ENCODE assay signal across 18 cellular contexts in genomic region chr10:118581340-118581739, GRCh38. TPM values are rescaled to one million over a fixed set of nuclear protein-coding genes. Genes with fewer than 3 reads are reported as not detected.
DNase-seq lines count a peak whose midpoint lies in the region; ATAC-seq and TF ChIP-seq lines count a peak whose summit lies in the region.
"Had no signal": no experiment of that assay in that cellular context is flagged by ENCODE, and none has a peak within 500 bp of the region (broad histone marks: within the 10 kb centered on the region; RNA-seq: fewer than 3 reads in every experiment).

No MANE protein-coding gene starts in this region.

- DNase-seq in DMS53 (lab: John Stamatoyannopoulos, UW) (peak; percentile 84), NCI-H146 (lab: John Stamatoyannopoulos, UW) (peak; percentile 21), left colon (no peak), mucosa of descending colon (no peak), AG08396 (ENCODE audit: low spot score) (no peak)
- DNase-seq in stimulated activated effector memory CD8-positive, alpha-beta T cell treated with anti-CD3 and anti-CD28 coated beads, Interleukin-12 subunit alpha, Interleukin-12 subunit beta, amount 100 ng/mL, for 72 hours (ENCODE audit: low spot score in 2 of 2), result no peak
- DNase-seq in activated CD4-positive, alpha-beta T cell treated with anti-CD3 and anti-CD28 coated beads, Interleukin-2, amount 10 ng/mL, durations not matched to agents 24 days and 14 days, result no peak
- DNase-seq: 8988T; Calu3; CD8-positive, alpha-beta T cell; GDM1 had no signal

- TF ChIP-seq CTCF in mucosa of descending colon (IDR thresholded peaks at IDR 0.05), result no peak

- H3K9me3 Mint-ChIP-seq in stimulated activated effector memory CD8-positive, alpha-beta T cell treated with anti-CD3 and anti-CD28 coated beads, Interleukin-12 subunit alpha, Interleukin-12 subunit beta, amount 100 ng/mL, for 72 hours, result no peaks in the 10 kb centered on the region
- no peaks in the 10 kb centered on the region for H3K9me3 Mint-ChIP-seq in activated CD4-positive, alpha-beta T cell treated with anti-CD3 and anti-CD28 coated beads, Interleukin-2, amount 10 ng/mL, durations not matched to agents 24 days and 14 days
- H3K9me3 Mint-ChIP-seq: CD8-positive, alpha-beta T cell had no signal

- no peak overlapping the region for H3K4me3 ChIP-seq in mucosa of descending colon
- H3K4me3 ChIP-seq: BLaER1 treated with 17β-estradiol and CSF1 and Interleukin-3, amounts not matched to agents 10 nM and 100 nM; HAP-1 had no signal

- intact Hi-C loops in left colon (cut with DNase I, micrococcal nuclease) (no loop called here), mucosa of descending colon (cut with DNase I, micrococcal nuclease) (no loop called here)
- intact Hi-C loops in activated CD4-positive, alpha-beta T cell treated with anti-CD3 and anti-CD28 coated beads, Interleukin-2, amount 10 ng/mL, durations not matched to agents 24 days and 14 days (cut with micrococcal nuclease), result no loop called here

- H3K27me3 Mint-ChIP-seq in activated CD4-positive, alpha-beta T cell treated with anti-CD3 and anti-CD28 coated beads, Interleukin-2, amount 10 ng/mL, durations not matched to agents 24 days and 14 days, result peaks cover 13% of the 10 kb centered on the region

- H3K36me3 ChIP-seq in mucosa of descending colon (ENCODE audit: low read depth), result no peaks in the 10 kb centered on the region
- H3K36me3 ChIP-seq: BLaER1 treated with 17β-estradiol and CSF1 and Interleukin-3, amounts not matched to agents 10 nM and 100 nM; HAP-1 had no signal

- no peak overlapping the region for H3K4me3 Mint-ChIP-seq in stimulated activated effector memory CD8-positive, alpha-beta T cell treated with anti-CD3 and anti-CD28 coated beads, Interleukin-12 subunit alpha, Interleukin-12 subunit beta, amount 100 ng/mL, for 72 hours
- H3K4me3 Mint-ChIP-seq in activated CD4-positive, alpha-beta T cell treated with anti-CD3 and anti-CD28 coated beads, Interleukin-2, amount 10 ng/mL, durations not matched to agents 24 days and 14 days, result no peak overlapping the region
- H3K4me3 Mint-ChIP-seq: B cell; CD8-positive, alpha-beta T cell had no signal

- no peaks in the 10 kb centered on the region for H3K4me1 ChIP-seq in mucosa of descending colon (ENCODE audit: low read depth)
- H3K4me1 ChIP-seq: BLaER1 treated with 17β-estradiol and CSF1 and Interleukin-3, amounts not matched to agents 10 nM and 100 nM; HAP-1 had no signal

- ATAC-seq in left colon (peak; percentile 53), mucosa of descending colon (peak; percentile 42), HG03135 (IDR thresholded peaks at IDR 0.05; ENCODE audit: unreplicated experiment) (no peak)
- ATAC-seq in stimulated activated effector memory CD8-positive, alpha-beta T cell treated with anti-CD3 and anti-CD28 coated beads, Interleukin-12 subunit alpha, Interleukin-12 subunit beta, amount 100 ng/mL, for 72 hours, result no peak
- ATAC-seq: CD8-positive, alpha-beta T cell had no signal

- H3K4me1 Mint-ChIP-seq in stimulated activated effector memory CD8-positive, alpha-beta T cell treated with anti-CD3 and anti-CD28 coated beads, Interleukin-12 subunit alpha, Interleukin-12 subunit beta, amount 100 ng/mL, for 72 hours, result no peaks in the 10 kb centered on the region
- no peaks in the 10 kb centered on the region for H3K4me1 Mint-ChIP-seq in activated CD4-positive, alpha-beta T cell treated with anti-CD3 and anti-CD28 coated beads, Interleukin-2, amount 10 ng/mL, durations not matched to agents 24 days and 14 days
- H3K4me1 Mint-ChIP-seq: B cell had no signal

- no peaks in the 10 kb centered on the region for H3K9me3 ChIP-seq in mucosa of descending colon
- H3K9me3 ChIP-seq: BLaER1 treated with 17β-estradiol and CSF1 and Interleukin-3, amounts not matched to agents 10 nM and 100 nM; HAP-1 had no signal

- no peaks in the 10 kb centered on the region for H3K36me3 Mint-ChIP-seq in stimulated activated effector memory CD8-positive, alpha-beta T cell treated with anti-CD3 and anti-CD28 coated beads, Interleukin-12 subunit alpha, Interleukin-12 subunit beta, amount 100 ng/mL, for 72 hours
- H3K36me3 Mint-ChIP-seq in activated CD4-positive, alpha-beta T cell treated with anti-CD3 and anti-CD28 coated beads, Interleukin-2, amount 10 ng/mL, durations not matched to agents 24 days and 14 days (ENCODE audit: low read depth), result no peaks in the 10 kb centered on the region
- H3K36me3 Mint-ChIP-seq: CD8-positive, alpha-beta T cell had no signal

- H3K27ac Mint-ChIP-seq in stimulated activated effector memory CD8-positive, alpha-beta T cell treated with anti-CD3 and anti-CD28 coated beads, Interleukin-12 subunit alpha, Interleukin-12 subunit beta, amount 100 ng/mL, for 72 hours, result no peak overlapping the region
- H3K27ac Mint-ChIP-seq in activated CD4-positive, alpha-beta T cell treated with anti-CD3 and anti-CD28 coated beads, Interleukin-2, amount 10 ng/mL, durations not matched to agents 24 days and 14 days, result no peak overlapping the region
- H3K27ac Mint-ChIP-seq: B cell; CD8-positive, alpha-beta T cell had no signal

RNA-seq across cellular contexts. Expression of gene PRLHR, which starts 14.1 kb away (rescaled TPM):
- total RNA-seq in left colon, result not detected
- total RNA-seq in mucosa of descending colon, result not detected
- not detected in 2 replicates for total RNA-seq in activated CD4-positive, alpha-beta T cell treated with anti-CD3 and anti-CD28 coated beads, Interleukin-2, amount 10 ng/mL, durations not matched to agents 24 days and 14 days
- total RNA-seq: A673; B cell; Calu3; CD8-positive, alpha-beta T cell; H1; HT-29 had no signal

Comparison
In these comparisons a context has a peak if more than half of its experiments do, and no peak if none do; other contexts are left out.
1. DNase-seq: peak in DMS53 (single experiment) and NCI-H146 (single experiment); none in left colon (0 of 2), mucosa of descending colon (0 of 3), AG08396 (single experiment), stimulated activated effector memory CD8-positive, alpha-beta T cell treated with anti-CD3 and anti-CD28 coated beads, Interleukin-12 subunit alpha, Interleukin-12 subunit beta, amount 100 ng/mL, for 72 hours (0 of 2) and activated CD4-positive, alpha-beta T cell treated with anti-CD3 and anti-CD28 coated beads, Interleukin-2, amount 10 ng/mL, durations not matched to agents 24 days and 14 days (single experiment).
2. ATAC-seq: peak in left colon (single experiment) and mucosa of descending colon (single experiment); none in HG03135 (single experiment) and stimulated activated effector memory CD8-positive, alpha-beta T cell treated with anti-CD3 and anti-CD28 coated beads, Interleukin-12 subunit alpha, Interleukin-12 subunit beta, amount 100 ng/mL, for 72 hours (single experiment).